Comparison of ENCODE assay signal across 15 cellular contexts in genomic region chr20:18790787-18791186, GRCh38. TPM values are rescaled to one million over a fixed set of nuclear protein-coding genes. Genes with fewer than 3 reads are reported as not detected.
DNase-seq lines count a peak whose midpoint lies in the region; TF ChIP-seq lines count a peak whose summit lies in the region.
"Had no signal": no experiment of that assay in that cellular context is flagged by ENCODE, and none has a peak within 500 bp of the region (broad histone marks: within the 10 kb centered on the region; RNA-seq: fewer than 3 reads in every experiment).

No MANE protein-coding gene starts in this region.

- H3K27ac Mint-ChIP-seq in osteocyte (ENCODE audit: unreplicated experiment) (no peak overlapping the region), HFFc6 (no peak overlapping the region), endodermal cell (no peak overlapping the region)
- H3K27ac Mint-ChIP-seq: CD4-positive, CD25-positive, alpha-beta regulatory T cell; CD8-positive, alpha-beta memory T cell; H9 had no signal

- H3K9me3 ChIP-seq in uterus (no peaks in the 10 kb centered on the region), colonic mucosa (no peaks in the 10 kb centered on the region), endodermal cell (ENCODE audit: control insufficient read depth, low read length) (peaks cover 7% of the 10 kb centered on the region)
- H3K9me3 ChIP-seq: BE2C, Caco-2 had no signal

- intact Hi-C loops in dorsolateral prefrontal cortex (cut with DNase I) (loop anchor here (5.0 kb wide), 2 partner anchors 158 to 223 kb away; partner anchors contain the start of gene SMIM26 (in 1 of the 2)), uterus (cut with DNase I; ENCODE audit: low total_unique reads) (no loop called here), colonic mucosa (cut with DNase I) (loop anchor here (10.0 kb wide), 1 partner anchor 156 kb away; no protein-coding TSS in a partner anchor)

- no peak overlapping the region for H3K4me3 ChIP-seq in dorsolateral prefrontal cortex
- no peak overlapping the region for H3K4me3 ChIP-seq in uterus
- no peak overlapping the region for H3K4me3 ChIP-seq in colonic mucosa
- H3K4me3 ChIP-seq in endodermal cell (ENCODE audit: low read length), result no peak overlapping the region

- TF ChIP-seq CTCF in dorsolateral prefrontal cortex (IDR thresholded peaks at IDR 0.05 in 54 of 56, conservative IDR thresholded peaks at IDR 0.05 in 2 of 56; ENCODE audit: low read depth in 1 of 56, partially characterized antibody in 56 of 56), result no peak
- TF ChIP-seq CTCF in osteocyte (IDR thresholded peaks at IDR 0.05), result no peak
- no peak for TF ChIP-seq CTCF in uterus (IDR thresholded peaks at IDR 0.05)
- TF ChIP-seq CTCF in colonic mucosa (IDR thresholded peaks at IDR 0.05), result no peak
- no peak for TF ChIP-seq CTCF in HFFc6 (IDR thresholded peaks at IDR 0.05)
- no peak for TF ChIP-seq CTCF in endodermal cell (conservative IDR thresholded peaks at IDR 0.05)

- no peaks in the 10 kb centered on the region for H3K9me3 Mint-ChIP-seq in osteocyte (ENCODE audit: unreplicated experiment)
- no peaks in the 10 kb centered on the region for H3K9me3 Mint-ChIP-seq in HFFc6
- peaks cover 26% of the 10 kb centered on the region for H3K9me3 Mint-ChIP-seq in endodermal cell

- H3K4me3 Mint-ChIP-seq in osteocyte (ENCODE audit: unreplicated experiment) (no peak overlapping the region), HFFc6 (no peak overlapping the region), endodermal cell (no peak overlapping the region)
- H3K4me3 Mint-ChIP-seq: CD4-positive, CD25-positive, alpha-beta regulatory T cell; CD8-positive, alpha-beta memory T cell; H9 had no signal

- H3K4me1 ChIP-seq in uterus (no peaks in the 10 kb centered on the region), colonic mucosa (no peaks in the 10 kb centered on the region), endodermal cell (ENCODE audit: control insufficient read depth, insufficient read depth, low read length) (no peaks in the 10 kb centered on the region)
- H3K4me1 ChIP-seq: Caco-2 had no signal

- no peak for DNase-seq in dorsolateral prefrontal cortex
- peak; percentile 0 for DNase-seq in osteocyte (ENCODE audit: extremely low spot score, unreplicated experiment)
- peak in 1 of 2 donors; percentile 32 for DNase-seq in uterus
- DNase-seq in colonic mucosa, result no peak
- DNase-seq in HFFc6, result no peak
- no peak for DNase-seq in endodermal cell
- DNase-seq: ACHN; BE2C; C1 segment of cervical spinal cord; Caco-2; CD4-positive, CD25-positive, alpha-beta regulatory T cell; CD8-positive, alpha-beta memory T cell; H9 had no signal

- H3K36me3 Mint-ChIP-seq in osteocyte (ENCODE audit: unreplicated experiment), result no peaks in the 10 kb centered on the region
- H3K36me3 Mint-ChIP-seq in HFFc6 (ENCODE audit: low read depth), result no peaks in the 10 kb centered on the region; the same call in 1 of the 2 replicates
- no peaks in the 10 kb centered on the region for H3K36me3 Mint-ChIP-seq in endodermal cell (ENCODE audit: low read depth)
- H3K36me3 Mint-ChIP-seq: CD4-positive, CD25-positive, alpha-beta regulatory T cell had no signal

- H3K9ac ChIP-seq in colonic mucosa (ENCODE audit: low read depth in 2 of 2, low read length in 2 of 2), result no peak overlapping the region
- H3K9ac ChIP-seq in endodermal cell (ENCODE audit: extremely low read depth, low read length, poor library complexity, severe bottlenecking), result no peak overlapping the region

- 77 to 90% methylated on average over 2 to 3 of the region's 3 CpGs for WGBS in endodermal cell (ENCODE audit: insufficient coverage in 1 of 2, insufficient read length in 1 of 2), 2 experiments

- peaks cover 27% of the 10 kb centered on the region for H3K27me3 Mint-ChIP-seq in osteocyte (ENCODE audit: unreplicated experiment)
- H3K27me3 Mint-ChIP-seq in HFFc6 (ENCODE audit: insufficient read depth), result peaks cover 3% of the 10 kb centered on the region
- H3K27me3 Mint-ChIP-seq in endodermal cell (ENCODE audit: insufficient read depth), result peaks cover 52% of the 10 kb centered on the region

- H3K27me3 ChIP-seq in dorsolateral prefrontal cortex (peaks cover 0 to 4% (median 0%) of the 10 kb centered on the region in 45 donors), uterus (no peaks in the 10 kb centered on the region), colonic mucosa (no peaks in the 10 kb centered on the region), endodermal cell (ENCODE audit: control insufficient read depth, insufficient read depth, low read length, poor library complexity, severe bottlenecking) (peaks cover 41% of the 10 kb centered on the region)
- H3K27me3 ChIP-seq: BE2C had no signal

- H3K4me1 Mint-ChIP-seq in osteocyte (ENCODE audit: unreplicated experiment) (peaks cover 11% of the 10 kb centered on the region), HFFc6 (ENCODE audit: low read depth) (peaks cover 9% of the 10 kb centered on the region), endodermal cell (peaks cover 7% of the 10 kb centered on the region)

- H3K36me3 ChIP-seq in uterus (no peaks in the 10 kb centered on the region), colonic mucosa (no peaks in the 10 kb centered on the region), endodermal cell (ENCODE audit: control insufficient read depth, insufficient read depth, low read length) (no peaks in the 10 kb centered on the region)
- H3K36me3 ChIP-seq: BE2C had no signal

- peak overlapping the region; percentile 31 for H3K27ac ChIP-seq in angular gyrus (ENCODE audit: low read depth, low read length)
- H3K27ac ChIP-seq in dorsolateral prefrontal cortex, result peak overlapping the region in 38 of 59 donors; percentile 4 to 75 (median 48)
- peak overlapping the region; percentile 25 to 56 for H3K27ac ChIP-seq in uterus
- no peak overlapping the region for H3K27ac ChIP-seq in colonic mucosa
- H3K27ac ChIP-seq in endodermal cell (ENCODE audit: low read depth, low read length), result no peak overlapping the region

- TF ChIP-seq POLR2A in uterus (IDR thresholded peaks at IDR 0.05), result no peak

RNA-seq across cellular contexts. Expression of gene SCP2D1, which starts 22.8 kb away (rescaled TPM):
- 1 to 10 TPM in 1 of 120 experiments, not detected in 119; 1.1 TPM for total RNA-seq in dorsolateral prefrontal cortex
- total RNA-seq in osteocyte, result not detected in 2 replicates
- total RNA-seq in uterus, result not detected
- not detected for total RNA-seq in colonic mucosa
- not detected for total RNA-seq in HFFc6 (2021; fragmentation: NEBNext Ultra II Directional; extraction: Animal tissue kit (Norgen Biotek cat#: 25700))
- total RNA-seq in endodermal cell, result not detected
- not detected for polyA plus RNA-seq in endodermal cell (2013, experiment 1 of 2)
- not detected for polyA plus RNA-seq in endodermal cell (2013, experiment 2 of 2)
- total RNA-seq: Caco-2; CD4-positive, CD25-positive, alpha-beta regulatory T cell; CD8-positive, alpha-beta memory T cell; H1; H9 had no signal
- polyA plus RNA-seq: CD4-positive, CD25-positive, alpha-beta regulatory T cell; CD8-positive, alpha-beta memory T cell; H1 had no signal

Comparison
In these comparisons a context has a peak if more than half of its experiments do, and no peak if none do; other contexts are left out.
1. H3K27ac ChIP-seq: peak in angular gyrus (single experiment), dorsolateral prefrontal cortex (38 of 59) and uterus (2 of 2); none in colonic mucosa (single experiment) and endodermal cell (single experiment).